In the genomic region with DNA sequence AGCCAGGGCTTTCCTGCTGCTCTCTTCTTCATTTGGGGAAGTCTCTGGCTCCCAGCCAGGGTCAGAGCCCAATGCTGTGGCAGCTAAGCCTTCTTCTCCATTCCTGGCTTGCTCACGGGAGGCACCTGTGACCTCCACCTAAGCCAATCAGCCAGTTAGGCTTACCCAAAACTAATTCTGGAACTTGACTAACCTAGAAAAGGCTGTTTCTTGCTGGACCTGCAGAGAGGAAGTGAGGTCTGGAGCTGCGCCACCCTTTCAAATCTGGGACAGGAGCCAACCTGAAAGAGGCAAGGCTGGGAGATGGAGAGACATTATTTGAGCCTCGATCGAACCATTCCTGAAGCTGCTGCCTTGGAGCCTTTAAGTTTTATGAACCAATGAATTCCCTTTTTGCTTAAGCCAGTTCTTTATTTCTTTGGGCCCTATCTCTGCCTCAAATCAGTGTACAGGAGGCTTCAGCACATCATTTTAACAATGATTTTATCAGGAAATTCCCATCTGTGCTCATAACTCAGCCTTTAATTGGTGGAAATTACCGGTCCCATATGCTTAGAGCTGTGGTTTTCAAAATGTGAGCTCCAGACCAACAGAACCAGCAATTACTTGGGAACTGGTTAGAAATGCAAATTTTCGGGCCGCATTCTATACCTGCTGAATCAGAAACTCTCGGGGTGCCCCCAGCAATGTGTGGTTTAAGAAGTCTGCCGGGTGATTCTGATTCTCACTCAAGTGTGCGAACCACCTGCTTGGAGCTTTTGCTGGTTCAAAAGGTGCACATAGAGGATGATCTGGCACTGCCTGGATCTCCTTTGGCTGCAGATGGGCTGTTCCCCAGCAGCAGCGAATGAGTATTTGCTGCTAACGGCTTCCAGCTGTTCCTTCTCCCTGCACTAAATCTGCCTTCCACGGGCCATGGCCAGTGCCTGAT, we compare ENCODE assay signal across 7 cellular contexts. TPM values are rescaled to one million over a fixed set of nuclear protein-coding genes. Genes with fewer than 3 reads are reported as not detected.
DNase-seq lines count a peak whose midpoint lies in the region; ATAC-seq lines count a peak whose summit lies in the region.

No MANE protein-coding gene starts in this region.

- intact Hi-C loops in posterior vena cava (cut with DNase I) = loop anchor here in 1 of 2 donors (5.0 kb wide), 1 partner anchor 485 kb away; no protein-coding TSS in a partner anchor

- peak; percentile 82 for ATAC-seq in GM18873 (IDR thresholded peaks at IDR 0.05; ENCODE audit: low FRiP score, unreplicated experiment)
- ATAC-seq in HG02642 (IDR thresholded peaks at IDR 0.05; ENCODE audit: poor library complexity, unreplicated experiment) = peak; percentile 75

- DNase-seq in NCI-H2171 treated with DMSO at 0.1 percent for 48 hours (lab: John Stamatoyannopoulos, UW) (peak; percentile 90), globus pallidus (ENCODE audit: low spot score) (peak; percentile 31), DMS114 treated with DMSO at 0.1 percent for 48 hours (lab: John Stamatoyannopoulos, UW; ENCODE audit: unreplicated experiment) (no peak), posterior vena cava (ENCODE audit: low spot score) (no peak)
- no peak for DNase-seq in activated T-cell treated with anti-CD3 and anti-CD28 coated beads, Interleukin-2, amount 50 U/mL, for 1 hour

RNA-seq across cellular contexts. Expression of gene SMOX, which starts 35.9 kb away (rescaled TPM):
- total RNA-seq in posterior vena cava = 1 to 10 TPM; 4.3 to 6.8 TPM

Comparison
In these comparisons a context has a peak if more than half of its experiments do, and no peak if none do; other contexts are left out.
1. DNase-seq: peak in NCI-H2171 treated with DMSO at 0.1 percent for 48 hours (single experiment) and globus pallidus (single experiment); none in activated T-cell treated with anti-CD3 and anti-CD28 coated beads, Interleukin-2, amount 50 U/mL, for 1 hour (single experiment), DMS114 treated with DMSO at 0.1 percent for 48 hours (single experiment) and posterior vena cava (single experiment).